ENCODE assay signal across 8 cellular contexts in genomic region chr1:21176589-21177555, GRCh38. TPM values are rescaled to one million over a fixed set of nuclear protein-coding genes. Genes with fewer than 3 reads are reported as not detected.
DNase-seq lines count a peak whose midpoint lies in the region; ATAC-seq lines count a peak whose summit lies in the region.

TSS of gene EIF4G3 (minus strand) at chr1:21176897. CDS start at chr1:21002742, 174,155 bp downstream.

- peak within 1 kb of the TSS; percentile 89 to 99 (median 98) for H3K4me3 Mint-ChIP-seq in IgD-negative memory B cell

- H3K36me3 Mint-ChIP-seq in IgD-negative memory B cell = no peaks in the 10 kb centered on the region

- H3K4me1 Mint-ChIP-seq in IgD-negative memory B cell = peaks cover 20 to 33% (median 20%) of the 10 kb centered on the region in 3 donors

- ATAC-seq in GM21529 (IDR thresholded peaks at IDR 0.05; ENCODE audit: unreplicated experiment) = peak; percentile 87

- no peaks in the 10 kb centered on the region for H3K9me3 Mint-ChIP-seq in IgD-negative memory B cell

- peak; percentile 91 for DNase-seq in DMS 273 treated with DMSO at 0.1 percent for 48 hours (lab: John Stamatoyannopoulos, UW)
- peak; percentile 91 for DNase-seq in OCI-M2 (lab: John Stamatoyannopoulos, UW; ENCODE audit: unreplicated experiment)
- peak; percentile 99 for DNase-seq in activated T-cell treated with anti-CD3 and anti-CD28 coated beads for 4 hours
- peak; percentile 86 for DNase-seq in epidermal melanocyte (ENCODE audit: insufficient read length, low spot score)
- peak; percentile 99 for DNase-seq in middle frontal gyrus (ENCODE audit: extremely low spot score, low spot score)
- DNase-seq in stimulated activated CD8-positive, alpha-beta memory T cell treated with anti-CD3 and anti-CD28 coated beads, Interleukin-2, amount 100 ng/mL, for 48 hours (ENCODE audit: low read depth in 2 of 2) = peak; percentile 96 to 99

- no peaks in the 10 kb centered on the region for H3K27me3 Mint-ChIP-seq in IgD-negative memory B cell

- H3K27ac Mint-ChIP-seq in IgD-negative memory B cell = peak within 1 kb of the TSS; percentile 94 to 98 (median 97)

RNA-seq across cellular contexts. Expression of gene EIF4G3, which starts in this region (rescaled TPM):
- polyA plus RNA-seq in IgD-negative memory B cell = 13.1 TPM

Comparison
In these comparisons a context has a peak if more than half of its experiments do, and no peak if none do; other contexts are left out.
1. Peak in every context shown above with its lines: DNase-seq and ATAC-seq.